ENCODE assay signal across 9 cellular contexts in genomic region chr7:158782638-158783490, GRCh38. TPM values are rescaled to one million over a fixed set of nuclear protein-coding genes. Genes with fewer than 3 reads are reported as not detected.
A peak's percentile ranks its signal among the peaks of the same experiment; 100 is the strongest.
DNase-seq lines count a peak whose midpoint lies in the region; ATAC-seq and TF ChIP-seq lines count a peak whose summit lies in the region.
"Had no signal": no experiment of that assay in that cellular context is flagged by ENCODE, and none has a peak within 500 bp of the region (broad histone marks: within the 10 kb centered on the region; RNA-seq: fewer than 3 reads in every experiment).

No MANE protein-coding gene starts in this region.

- no peak overlapping the region for H3K18ac ChIP-seq in mesendoderm (ENCODE audit: low read length)

- 93 to 94% methylated on average over 15 to 21 of the region's 21 CpGs for WGBS in endodermal cell (ENCODE audit: insufficient coverage in 1 of 2, insufficient read length in 1 of 2), 2 experiments
- WGBS in mesendoderm (ENCODE audit: extremely low coverage, insufficient coverage, low lambda C conversion rate): no CpG with 5 or more reads among the region's 21 CpGs

- no peaks in the 10 kb centered on the region for H3K27me3 Mint-ChIP-seq in endodermal cell (ENCODE audit: insufficient read depth)

- no peak overlapping the region for H4K8ac ChIP-seq in mesendoderm (ENCODE audit: low read depth, low read length)

- no peak overlapping the region for H3K56ac ChIP-seq in mesendoderm (ENCODE audit: low read length)

- no peak overlapping the region for H3K4ac ChIP-seq in mesendoderm (ENCODE audit: low read depth, low read length)

- no peak overlapping the region for H2BK15ac ChIP-seq in mesendoderm (replicated peaks; ENCODE audit: low read depth)

- ATAC-seq in GM21381 (IDR thresholded peaks at IDR 0.05; ENCODE audit: unreplicated experiment): no peak

- no peaks in the 10 kb centered on the region for H3K9me3 Mint-ChIP-seq in endodermal cell
- H3K9me3 Mint-ChIP-seq: activated naive CD4-positive, alpha-beta T cell treated with anti-CD3 and anti-CD28 coated beads, Interleukin-2, amount 50 U/mL, for 72 hours had no signal

- H3K36me3 ChIP-seq in endodermal cell (ENCODE audit: control insufficient read depth, insufficient read depth, low read length) (peaks cover 49% of the 10 kb centered on the region), mesendoderm (ENCODE audit: control insufficient read depth, insufficient read depth, low read length) (peaks cover 15% of the 10 kb centered on the region)

- H3K4me1 ChIP-seq in endodermal cell (ENCODE audit: control insufficient read depth, insufficient read depth, low read length) (no peaks in the 10 kb centered on the region), mesendoderm (ENCODE audit: control insufficient read depth, low read depth, low read length) (no peaks in the 10 kb centered on the region)

- in situ Hi-C loops in Caki2 (cut with HindIII; ENCODE audit: low pct_unique_long_range_greater_than_20kb, low sequenced_read_pairs): no loop called here

- no peak overlapping the region for H3K4me3 Mint-ChIP-seq in endodermal cell

- peak; percentile 61 for TF ChIP-seq CTCF in endodermal cell (conservative IDR thresholded peaks at IDR 0.05)

- H3K9me3 ChIP-seq in endodermal cell (ENCODE audit: control insufficient read depth, low read length): peaks cover 20% of the 10 kb centered on the region

- H3K27ac ChIP-seq in endodermal cell (ENCODE audit: low read depth, low read length): no peak overlapping the region
- no peak overlapping the region for H3K27ac ChIP-seq in mesendoderm (ENCODE audit: low read depth, low read length)

- no peak overlapping the region for H2AK5ac ChIP-seq in mesendoderm (ENCODE audit: low read length)

- no peak overlapping the region for H3K23ac ChIP-seq in mesendoderm (ENCODE audit: low read length)

- no peak overlapping the region for H3K4me3 ChIP-seq in endodermal cell (ENCODE audit: low read length)
- H3K4me3 ChIP-seq in mesendoderm (ENCODE audit: low read length): no peak overlapping the region

- H3K4me2 ChIP-seq in mesendoderm (ENCODE audit: low read length): no peak overlapping the region

- H3K27me3 ChIP-seq in endodermal cell (ENCODE audit: control insufficient read depth, insufficient read depth, low read length, poor library complexity, severe bottlenecking): no peaks in the 10 kb centered on the region
- no peaks in the 10 kb centered on the region for H3K27me3 ChIP-seq in mesendoderm (ENCODE audit: insufficient read depth, low read length, poor library complexity)

- H3K36me3 Mint-ChIP-seq in endodermal cell (ENCODE audit: low read depth): peaks cover 16% of the 10 kb centered on the region

- peaks cover 5% of the 10 kb centered on the region for H3K4me1 Mint-ChIP-seq in endodermal cell

- no peak overlapping the region for H4K5ac ChIP-seq in mesendoderm (ENCODE audit: low read length)

- DNase-seq in Caki2 (ENCODE audit: low read depth): peak; percentile 42
- DNase-seq in NCI-H226: peak; percentile 16
- peak; percentile 71 for DNase-seq in endodermal cell
- DNase-seq in mesendoderm: peak; percentile 81
- DNase-seq in stimulated activated CD8-positive, alpha-beta memory T cell treated with anti-CD3 and anti-CD28 coated beads, Interleukin-4, amount 100 ng/mL, for 48 hours: no peak
- no peak for DNase-seq in NCI-H1092 (lab: John Stamatoyannopoulos, UW)
- DNase-seq in stimulated activated CD4-positive, alpha-beta T cell treated with anti-CD3 and anti-CD28 coated beads, Interleukin-4, amount 100 ng/mL, for 24 hours: no peak

- no peak overlapping the region for H2BK120ac ChIP-seq in mesendoderm (ENCODE audit: low read depth, low read length)

- no peak overlapping the region for H3K9ac ChIP-seq in endodermal cell (ENCODE audit: extremely low read depth, low read length, poor library complexity, severe bottlenecking)
- H3K9ac ChIP-seq in mesendoderm (ENCODE audit: low read length): no peak overlapping the region

- H3K79me2 ChIP-seq in mesendoderm (ENCODE audit: control insufficient read depth, insufficient read depth, low read length): no peaks in the 10 kb centered on the region

- H3K79me1 ChIP-seq in mesendoderm (ENCODE audit: low read length): no peaks in the 10 kb centered on the region

- no peak overlapping the region for H3K27ac Mint-ChIP-seq in endodermal cell
- H3K27ac Mint-ChIP-seq: activated naive CD4-positive, alpha-beta T cell treated with anti-CD3 and anti-CD28 coated beads, Interleukin-2, amount 50 U/mL, for 72 hours had no signal

- H2BK5ac ChIP-seq in mesendoderm (ENCODE audit: low read length): no peak overlapping the region

RNA-seq across cellular contexts. Expression of gene ESYT2, which starts 46.4 kb away (rescaled TPM):
- total RNA-seq in Caki2 (2014; rRNA removed; shearing (Covaris generic); ENCODE audit: low replicate concordance): 96.9 and 98.3 TPM in 2 replicates
- 10 to 100 TPM; 30.7 to 36.9 TPM for total RNA-seq in endodermal cell
- 25.1 TPM for polyA plus RNA-seq in endodermal cell (2013, experiment 1 of 2)
- polyA plus RNA-seq in endodermal cell (2013, experiment 2 of 2): 23.1 TPM
- polyA plus RNA-seq in mesendoderm (2013, experiment 1 of 2): 14.6 TPM
- 14.7 TPM for polyA plus RNA-seq in mesendoderm (2013, experiment 2 of 2)

Comparison
In these comparisons a context has a peak if more than half of its experiments do, and no peak if none do; other contexts are left out.
1. DNase-seq: peak in Caki2 (single experiment), NCI-H226 (single experiment), endodermal cell (single experiment) and mesendoderm (single experiment); none in stimulated activated CD8-positive, alpha-beta memory T cell treated with anti-CD3 and anti-CD28 coated beads, Interleukin-4, amount 100 ng/mL, for 48 hours (single experiment), NCI-H1092 (single experiment) and stimulated activated CD4-positive, alpha-beta T cell treated with anti-CD3 and anti-CD28 coated beads, Interleukin-4, amount 100 ng/mL, for 24 hours (single experiment).